Comparison of ENCODE assay signal across 8 cellular contexts in the genomic region with DNA sequence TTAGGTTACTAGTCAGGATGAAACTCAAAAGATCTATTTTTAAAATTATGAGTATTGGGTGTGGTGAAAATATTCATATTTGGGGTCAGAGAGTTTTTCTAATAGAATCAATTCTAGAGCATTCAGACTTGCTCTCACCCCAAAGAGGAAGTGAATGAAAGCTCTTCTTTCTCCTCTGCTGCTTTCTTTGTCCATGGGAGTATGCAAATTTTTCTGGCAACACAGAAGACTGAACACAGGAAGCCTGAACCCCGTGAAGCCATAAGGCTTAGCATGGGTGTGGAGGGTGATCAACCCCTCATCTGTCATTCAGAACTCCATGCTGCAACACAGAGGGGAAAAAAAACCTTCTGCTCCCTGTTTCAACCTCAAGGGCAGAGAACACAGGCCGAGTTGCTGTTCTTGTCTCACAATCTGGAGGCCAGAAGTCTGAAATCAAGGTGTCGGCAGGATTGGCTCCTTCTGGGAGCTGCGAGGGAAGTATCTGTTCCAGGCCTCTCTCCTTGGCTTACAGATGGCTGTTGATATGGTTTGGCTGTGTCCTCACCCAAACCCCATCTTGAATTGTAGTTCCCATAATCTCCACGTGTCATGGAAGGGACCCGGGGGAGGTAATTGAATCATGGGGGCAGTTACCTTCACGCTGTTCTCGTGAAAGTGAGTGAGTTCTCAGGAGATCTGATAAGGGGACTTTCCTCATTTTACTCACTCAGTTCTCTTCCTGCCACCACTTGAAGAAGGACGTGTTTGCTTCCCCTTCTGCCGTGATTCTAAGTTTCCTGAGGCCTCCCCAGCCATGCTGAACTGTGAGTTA. TPM values are rescaled to one million over a fixed set of nuclear protein-coding genes. Genes with fewer than 3 reads are reported as not detected.
DNase-seq lines count a peak whose midpoint lies in the region; ATAC-seq and TF ChIP-seq lines count a peak whose summit lies in the region.

No MANE protein-coding gene starts in this region.

- H3K9ac ChIP-seq in Karpas-422 (ENCODE audit: low read length) (peak overlapping the region; percentile 85), SK-N-SH (no peak overlapping the region)

- H3K9me2 ChIP-seq in Karpas-422 (replicated peaks; ENCODE audit: insufficient read depth, low read length): no peaks in the 10 kb centered on the region
- H3K9me2 ChIP-seq in SK-N-SH: no peaks in the 10 kb centered on the region

- H3K4me1 ChIP-seq in Karpas-422 (ENCODE audit: low read length): peaks cover 51% of the 10 kb centered on the region
- peaks cover 10 to 33% (median 17%) of the 10 kb centered on the region in 3 donors for H3K4me1 ChIP-seq in esophagus squamous epithelium
- H3K4me1 ChIP-seq in SK-N-SH (ENCODE audit: control insufficient read depth in 1 of 2, insufficient read depth in 2 of 2, low read depth in 1 of 2, low read length in 1 of 2): no peaks in the 10 kb centered on the region
- no peaks in the 10 kb centered on the region for H3K4me1 ChIP-seq in ovary (ENCODE audit: insufficient read depth)

- no peaks in the 10 kb centered on the region for H3F3A ChIP-seq in SK-N-SH (replicated peaks; ENCODE audit: insufficient read depth)

- no peak for TF ChIP-seq RAD21 in SK-N-SH (IDR thresholded peaks at IDR 0.05; ENCODE audit: low read length)

- peak; percentile 89 for ATAC-seq in GM21528 (IDR thresholded peaks at IDR 0.05; ENCODE audit: low FRiP score, unreplicated experiment)

- H3K27me3 ChIP-seq in Karpas-422 (ENCODE audit: low read length): no peaks in the 10 kb centered on the region
- H3K27me3 ChIP-seq in esophagus squamous epithelium: no peaks in the 10 kb centered on the region
- no peaks in the 10 kb centered on the region for H3K27me3 ChIP-seq in SK-N-SH (ENCODE audit: insufficient read depth)
- no peaks in the 10 kb centered on the region for H3K27me3 ChIP-seq in ovary

- H3K9me3 ChIP-seq in Karpas-422 (ENCODE audit: low read length) (no peaks in the 10 kb centered on the region), esophagus squamous epithelium (no peaks in the 10 kb centered on the region), SK-N-SH (no peaks in the 10 kb centered on the region), ovary (no peaks in the 10 kb centered on the region)

- H3K4me2 ChIP-seq in Karpas-422 (ENCODE audit: low read depth, low read length, poor library complexity, severe bottlenecking) (peak overlapping the region; percentile 92), SK-N-SH (no peak overlapping the region)

- 27 to 62% methylated on average over 8 to 10 of the region's 10 CpGs for WGBS in esophagus squamous epithelium, 2 donors
- 90% methylated on average over 9 of the region's 10 CpGs for WGBS in SK-N-SH (ENCODE audit: low lambda C conversion rate)
- 69 to 76% (median 71%) methylated on average over 10 of the region's 10 CpGs for WGBS in ovary, 3 donors

- no peaks in the 10 kb centered on the region for H3K36me3 ChIP-seq in Karpas-422 (ENCODE audit: insufficient read depth, low read length)
- H3K36me3 ChIP-seq in esophagus squamous epithelium: no peaks in the 10 kb centered on the region
- H3K36me3 ChIP-seq in SK-N-SH (replicated peaks in 1 of 2; ENCODE audit: control insufficient read depth in 1 of 2, insufficient read depth in 2 of 2, low read length in 1 of 2): no peaks in the 10 kb centered on the region
- no peaks in the 10 kb centered on the region for H3K36me3 ChIP-seq in ovary

- POLR2A ChIA-PET in GM10248 (lab: Yijun Ruan, JAX) (interaction anchor here (0.6 to 1.3 kb wide), 5 partner anchors 9 to 97 kb away, joined by 3 to 4 read pairs (median 3); no protein-coding TSS in a partner anchor), SK-N-SH (lab: Yijun Ruan, JAX) (no interaction called here)

- H3K4me3 ChIP-seq in Karpas-422 (ENCODE audit: low read length): peak overlapping the region; percentile 64
- H3K4me3 ChIP-seq in esophagus squamous epithelium: peak overlapping the region in 1 of 4 donors; percentile 19
- no peak overlapping the region for H3K4me3 ChIP-seq in SK-N-SH (ENCODE audit: low read depth in 2 of 2, low read length in 1 of 2)
- no peak overlapping the region for H3K4me3 ChIP-seq in ovary

- CTCF ChIA-PET in GM10248 (lab: Yijun Ruan, JAX): interaction anchor here (1.0 to 3.2 kb wide), 4 partner anchors 9 to 29 kb away, joined by 3 to 11 read pairs (median 6); no protein-coding TSS in a partner anchor
- CTCF ChIA-PET in SK-N-SH (lab: Yijun Ruan, JAX): interaction anchor here (1.3 to 1.8 kb wide), 2 partner anchors 8 to 35 kb away, joined by 3 to 4 read pairs; no protein-coding TSS in a partner anchor

- no peaks in the 10 kb centered on the region for H4K20me1 ChIP-seq in Karpas-422 (ENCODE audit: insufficient read depth, low read depth, low read length)
- no peaks in the 10 kb centered on the region for H4K20me1 ChIP-seq in SK-N-SH (ENCODE audit: insufficient read depth)

- TF ChIP-seq CTCF in GM10248 (IDR thresholded peaks at IDR 0.05; ENCODE audit: control extremely low read depth, extremely low read depth, low read depth, missing control alignments): no peak
- no peak for TF ChIP-seq CTCF in esophagus squamous epithelium (IDR thresholded peaks at IDR 0.05)
- no peak for TF ChIP-seq CTCF in SK-N-SH (IDR thresholded peaks at IDR 0.05)
- TF ChIP-seq CTCF in ovary (IDR thresholded peaks at IDR 0.05): no peak

- H3K79me2 ChIP-seq in Karpas-422 (ENCODE audit: low read length) (no peaks in the 10 kb centered on the region), SK-N-SH (ENCODE audit: insufficient read depth) (no peaks in the 10 kb centered on the region)

- peak; percentile 60 for DNase-seq in GM10248 (ENCODE audit: extremely low spot score)
- DNase-seq in Karpas-422: peak; percentile 95
- peak; percentile 77 to 78 for DNase-seq in activated CD4-positive, alpha-beta T cell treated with anti-CD3 and anti-CD28 coated beads for 4 hours
- DNase-seq in esophagus squamous epithelium (lab: John Stamatoyannopoulos, UW): no peak
- peak; percentile 38 to 64 for DNase-seq in stimulated activated CD4-positive, alpha-beta T cell treated with anti-CD3 and anti-CD28 coated beads, Interleukin-4, amount 100 ng/mL, for 48 hours (ENCODE audit: low read depth in 2 of 2)
- no peak for DNase-seq in SK-N-SH
- DNase-seq in ovary: no peak

- H3K27ac ChIP-seq in Karpas-422 (ENCODE audit: low read length): peak overlapping the region; percentile 97
- peak overlapping the region; percentile 40 to 73 (median 64) for H3K27ac ChIP-seq in esophagus squamous epithelium
- H3K27ac ChIP-seq in SK-N-SH (ENCODE audit: low read depth in 2 of 2, low read length in 1 of 2): no peak overlapping the region
- no peak overlapping the region for H3K27ac ChIP-seq in ovary

- TF ChIP-seq EP300 in SK-N-SH (IDR thresholded peaks at IDR 0.05; ENCODE audit: borderline replicate concordance in 1 of 2, low read depth in 1 of 2, low read length in 1 of 2) (no peak), ovary (IDR thresholded peaks at IDR 0.05) (no peak)

- intact Hi-C loops in esophagus squamous epithelium (cut with DNase I) (no loop called here), ovary (cut with DNase I) (no loop called here)

- TF ChIP-seq POLR2A in esophagus squamous epithelium (IDR thresholded peaks at IDR 0.05) (peak in 1 of 4 donors; percentile 55), ovary (IDR thresholded peaks at IDR 0.05) (no peak)

- peak overlapping the region; percentile 63; the same call in 1 of the 2 replicates for H2AFZ ChIP-seq in Karpas-422 (ENCODE audit: low read length)
- H2AFZ ChIP-seq in SK-N-SH (ENCODE audit: low read depth): no peak overlapping the region

TF ChIP-seq in SK-N-SH, 30 proteins besides CTCF, POLR2A, EP300 and RAD21:
- TF ChIP-seq, protein P1, sequence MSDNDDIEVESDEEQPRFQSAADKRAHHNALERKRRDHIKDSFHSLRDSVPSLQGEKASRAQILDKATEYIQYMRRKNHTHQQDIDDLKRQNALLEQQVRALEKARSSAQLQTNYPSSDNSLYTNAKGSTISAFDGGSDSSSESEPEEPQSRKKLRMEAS (IDR thresholded peaks at IDR 0.05; ENCODE audit: low read depth): no peak
- TF ChIP-seq TAF1 (IDR thresholded peaks at IDR 0.05; ENCODE audit: borderline replicate concordance, low read depth, low read length) (no peak), FOXJ3 (CRISPR knock-in tag; IDR thresholded peaks at IDR 0.05) (no peak), NFIC (IDR thresholded peaks at IDR 0.05; ENCODE audit: borderline replicate concordance) (no peak), GABPA (IDR thresholded peaks at IDR 0.05; ENCODE audit: low read depth) (no peak), RFX5 (IDR thresholded peaks at IDR 0.05; ENCODE audit: low read length) (no peak), FOXM1 (IDR thresholded peaks at IDR 0.05; ENCODE audit: low read depth) (no peak)

RNA-seq across cellular contexts. Expression of a gene that starts 33.7 kb away (rescaled TPM):
- total RNA-seq in Karpas-422 (2014; rRNA removed; shearing (Covaris generic); ENCODE audit: low replicate concordance): 119 and 180 TPM in 2 replicates
- 100 to 1,000 TPM in 2 of 4 donors, 10 to 100 TPM in 2; 79.0 to 177 (median 115) TPM for total RNA-seq in esophagus squamous epithelium
- 19.6 and 20.0 TPM in 2 replicates for polyA plus RNA-seq in SK-N-SH (2012; rRNA removed)
- polyA plus RNA-seq in SK-N-SH (2012; cell fraction: cytosol; rRNA removed): 27.8 and 35.8 TPM in 2 replicates
- polyA plus RNA-seq in SK-N-SH (2012; cell fraction: nucleus; rRNA removed): 11.7 and 24.3 TPM in 2 replicates
- 100 to 1,000 TPM in 1 of 7 donors, 10 to 100 TPM in 6; 48.9 to 137 (median 55.8) TPM for total RNA-seq in ovary
- polyA plus RNA-seq in ovary: 100 to 1,000 TPM in 1 of 2 donors, 10 to 100 TPM in 1; 24.1 to 148 TPM

Comparison
In these comparisons a context has a peak if more than half of its experiments do, and no peak if none do; other contexts are left out.
1. DNase-seq: peak in GM10248 (single experiment), Karpas-422 (single experiment), activated CD4-positive, alpha-beta T cell treated with anti-CD3 and anti-CD28 coated beads for 4 hours (2 of 2) and stimulated activated CD4-positive, alpha-beta T cell treated with anti-CD3 and anti-CD28 coated beads, Interleukin-4, amount 100 ng/mL, for 48 hours (2 of 2); none in esophagus squamous epithelium (single experiment), SK-N-SH (single experiment) and ovary (0 of 5).
2. H3K27ac ChIP-seq: peak in Karpas-422 (single experiment) and esophagus squamous epithelium (4 of 4); none in SK-N-SH (0 of 2) and ovary (0 of 2).